In genomic region chr1:204314209-204314892, GRCh38 we compare ENCODE assay signal across 9 cellular contexts. TPM values are rescaled to one million over a fixed set of nuclear protein-coding genes. Genes with fewer than 3 reads are reported as not detected.
DNase-seq lines count a peak whose midpoint lies in the region; ATAC-seq and TF ChIP-seq lines count a peak whose summit lies in the region.
"Had no signal": no experiment of that assay in that cellular context is flagged by ENCODE, and none has a peak within 500 bp of the region (broad histone marks: within the 10 kb centered on the region; RNA-seq: fewer than 3 reads in every experiment).

No MANE protein-coding gene starts in this region.

- TF ChIP-seq POLR2A in stomach (IDR thresholded peaks at IDR 0.05), result no peak

- peaks cover under 1 to 42% (median 34%) of the 10 kb centered on the region in 4 donors for H3K4me1 ChIP-seq in stomach

- no peaks in the 10 kb centered on the region for H3K9me3 Mint-ChIP-seq in natural killer cell treated with Interleukin-12 subunit alpha and Interleukin-12 subunit beta and Interleukin-15 and Interleukin-18, amount 100 ng/mL, for 72 hours

- WGBS in stomach, 5 donors, result 56 to 68% (median 65%) methylated on average over 7 of the region's 7 CpGs

- no peak overlapping the region for H3K4me3 Mint-ChIP-seq in natural killer cell treated with Interleukin-12 subunit alpha and Interleukin-12 subunit beta and Interleukin-15 and Interleukin-18, amount 100 ng/mL, for 72 hours

- no peak overlapping the region for H3K27ac Mint-ChIP-seq in natural killer cell treated with Interleukin-12 subunit alpha and Interleukin-12 subunit beta and Interleukin-15 and Interleukin-18, amount 100 ng/mL, for 72 hours

- no peaks in the 10 kb centered on the region for H3K4me1 Mint-ChIP-seq in natural killer cell treated with Interleukin-12 subunit alpha and Interleukin-12 subunit beta and Interleukin-15 and Interleukin-18, amount 100 ng/mL, for 72 hours (ENCODE audit: low read depth in 2 of 2)

- no peaks in the 10 kb centered on the region for H3K36me3 ChIP-seq in stomach

- TF ChIP-seq CTCF in epithelial cell of esophagus (IDR thresholded peaks at IDR 0.05; ENCODE audit: insufficient read depth, low read depth, low read length, missing control alignments) (no peak), stomach (IDR thresholded peaks at IDR 0.05) (no peak)

- no peaks in the 10 kb centered on the region for H3K36me3 Mint-ChIP-seq in natural killer cell treated with Interleukin-12 subunit alpha and Interleukin-12 subunit beta and Interleukin-15 and Interleukin-18, amount 100 ng/mL, for 72 hours

- H3K27me3 Mint-ChIP-seq in natural killer cell treated with Interleukin-12 subunit alpha and Interleukin-12 subunit beta and Interleukin-15 and Interleukin-18, amount 100 ng/mL, for 72 hours, result peaks cover 8 to 13% of the 10 kb centered on the region in 2 donors

- no peak for TF ChIP-seq EP300 in stomach (IDR thresholded peaks at IDR 0.05)

- ATAC-seq in GM19452 (IDR thresholded peaks at IDR 0.05; ENCODE audit: unreplicated experiment) (no peak), GM21515 (IDR thresholded peaks at IDR 0.05; ENCODE audit: unreplicated experiment) (no peak)
- no peak for ATAC-seq in natural killer cell treated with Interleukin-12 subunit alpha and Interleukin-12 subunit beta and Interleukin-15 and Interleukin-18, amount 100 ng/mL, for 72 hours

- no peaks in the 10 kb centered on the region for H3K9me3 ChIP-seq in stomach

- peak; percentile 17 for DNase-seq in activated naive CD4-positive, alpha-beta T cell treated with anti-CD3 and anti-CD28 coated beads, Interleukin-2, amount 50 U/mL, for 16 hours
- DNase-seq in activated naive CD4-positive, alpha-beta T cell (lab: John Stamatoyannopoulos, UW), result no peak
- DNase-seq in NCI-H2196 treated with DMSO at 0.1 percent for 48 hours (lab: John Stamatoyannopoulos, UW; ENCODE audit: unreplicated experiment) (peak; percentile 83), epithelial cell of esophagus (ENCODE audit: low read depth) (peak; percentile 52), stomach (no peak)
- DNase-seq in natural killer cell treated with Interleukin-12 subunit alpha and Interleukin-12 subunit beta and Interleukin-15 and Interleukin-18, amount 100 ng/mL, for 72 hours (ENCODE audit: low spot score), result no peak

- intact Hi-C loops in stomach (cut with DNase I; ENCODE audit: low total_unique reads), result no loop called here

- no peaks in the 10 kb centered on the region for H3K27me3 ChIP-seq in stomach

- H3K27ac ChIP-seq in stomach, result peak overlapping the region in 3 of 5 donors; percentile 22 to 39 (median 32)
- H3K27ac ChIP-seq: skin epidermis had no signal

- H3K4me3 ChIP-seq in epithelial cell of esophagus (ENCODE audit: low read length) (no peak overlapping the region), stomach (no peak overlapping the region)
- H3K4me3 ChIP-seq: skin epidermis had no signal

RNA-seq across cellular contexts. Expression of gene PLEKHA6, which starts 45.4 kb away (rescaled TPM):
- 10 to 100 TPM; 12.5 to 97.9 (median 39.1) TPM for total RNA-seq in stomach
- polyA plus RNA-seq in stomach, result 10 to 100 TPM in 2 of 3 donors, 1 to 10 TPM in 1; 6.4 to 37.5 (median 32.1) TPM
- total RNA-seq in natural killer cell treated with Interleukin-12 subunit alpha and Interleukin-12 subunit beta and Interleukin-15 and Interleukin-18, amount 100 ng/mL, for 72 hours, result under 1 TPM; 0.17 to 0.89 TPM

Comparison
In these comparisons a context has a peak if more than half of its experiments do, and no peak if none do; other contexts are left out.
1. DNase-seq: peak in activated naive CD4-positive, alpha-beta T cell treated with anti-CD3 and anti-CD28 coated beads, Interleukin-2, amount 50 U/mL, for 16 hours (single experiment), NCI-H2196 treated with DMSO at 0.1 percent for 48 hours (single experiment) and epithelial cell of esophagus (single experiment); none in activated naive CD4-positive, alpha-beta T cell (0 of 4), stomach (single experiment) and natural killer cell treated with Interleukin-12 subunit alpha and Interleukin-12 subunit beta and Interleukin-15 and Interleukin-18, amount 100 ng/mL, for 72 hours (single experiment).
2. RNA of gene PLEKHA6, which starts 45.4 kb away (total RNA-seq): 12.5 to 97.9 TPM in stomach; 0.17 to 0.89 TPM in natural killer cell treated with Interleukin-12 subunit alpha and Interleukin-12 subunit beta and Interleukin-15 and Interleukin-18, amount 100 ng/mL, for 72 hours; every median in the first group is over 4 times any median in the second.